Comparison of ENCODE assay signal across 8 cellular contexts in the genomic region with DNA sequence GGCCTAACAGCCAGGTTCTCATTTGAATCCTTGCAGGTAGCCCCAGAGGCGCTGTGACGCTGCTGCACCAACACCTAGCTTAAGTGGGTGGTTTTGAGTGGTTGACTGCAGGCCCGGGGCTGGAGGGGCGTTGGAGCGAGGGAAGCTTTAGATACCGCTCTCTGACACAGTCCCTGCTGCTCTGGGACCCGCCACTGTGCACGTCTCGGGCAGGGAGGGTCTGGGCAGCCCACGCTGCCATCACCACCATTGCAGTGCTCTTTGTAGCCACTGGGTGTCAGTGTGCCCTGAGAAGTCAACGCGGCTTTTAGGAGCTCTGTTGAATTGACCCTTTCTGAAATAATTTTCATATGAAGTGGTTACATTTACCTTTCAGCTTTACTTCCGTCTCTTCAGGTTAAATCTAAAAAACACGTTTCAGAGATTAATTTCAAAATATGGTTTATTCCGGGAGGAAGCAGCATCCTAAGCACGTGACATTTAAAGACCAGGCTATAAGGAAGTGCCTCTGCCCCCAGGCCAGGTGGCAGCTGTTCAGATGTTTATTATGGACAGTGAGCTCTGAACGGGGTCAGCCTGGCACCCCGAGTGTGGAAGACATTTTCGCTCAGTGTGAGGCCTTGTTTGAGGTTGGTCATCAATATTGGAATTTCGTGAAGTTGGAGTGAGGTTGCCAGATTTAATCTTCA. TPM values are rescaled to one million over a fixed set of nuclear protein-coding genes. Genes with fewer than 3 reads are reported as not detected.
DNase-seq lines count a peak whose midpoint lies in the region; ATAC-seq and TF ChIP-seq lines count a peak whose summit lies in the region.

No MANE protein-coding gene starts in this region.

- no peak overlapping the region for H3K27ac Mint-ChIP-seq in activated CD4-positive, alpha-beta memory T cell treated with anti-CD3 and anti-CD28 coated beads, Interleukin-2, amount 10 ng/mL, durations not matched to agents 7 days and 5 days

- H3K4me1 Mint-ChIP-seq in activated CD4-positive, alpha-beta memory T cell treated with anti-CD3 and anti-CD28 coated beads, Interleukin-2, amount 10 ng/mL, durations not matched to agents 7 days and 5 days: peaks cover 26% of the 10 kb centered on the region

- no peaks in the 10 kb centered on the region for H3K27me3 ChIP-seq in effector memory CD4-positive, alpha-beta T cell (replicated peaks; ENCODE audit: control insufficient read depth, insufficient read depth, low read length, poor library complexity, severe bottlenecking)

- peak; percentile 43 for ATAC-seq in GM18909 (IDR thresholded peaks at IDR 0.05; ENCODE audit: poor library complexity, unreplicated experiment)
- ATAC-seq in HG03378 (IDR thresholded peaks at IDR 0.05; ENCODE audit: unreplicated experiment): no peak

- peak; percentile 93 for TF ChIP-seq CTCF in AG04449 (IDR thresholded peaks at IDR 0.05; ENCODE audit: insufficient read depth, low read length, missing control alignments)

- POLR2A ChIA-PET in AG04449 (lab: Yijun Ruan, JAX): no interaction called here
- POLR2A ChIA-PET in activated CD4-positive, alpha-beta memory T cell treated with anti-CD3 and anti-CD28 coated beads, Interleukin-2, amount 10 ng/mL, durations not matched to agents 7 days and 5 days (lab: Charles Lee): interaction anchor here (0.7 to 1.7 kb wide), 6 partner anchors 31 to 633 kb away, joined by 3 to 6 read pairs (median 3); a partner anchor contains a TSS

- H3K36me3 Mint-ChIP-seq in activated CD4-positive, alpha-beta memory T cell treated with anti-CD3 and anti-CD28 coated beads, Interleukin-2, amount 10 ng/mL, durations not matched to agents 7 days and 5 days (ENCODE audit: low read depth): peaks cover 73% of the 10 kb centered on the region

- DNase-seq in AG04449 (ENCODE audit: low read depth, low spot score) (no peak), NCI-H526 treated with DMSO at 0.1 percent for 48 hours (lab: John Stamatoyannopoulos, UW) (peak; percentile 20), mesenteric fat pad (ENCODE audit: low spot score) (peak; percentile 59)
- peak; percentile 62 for DNase-seq in activated CD4-positive, alpha-beta memory T cell treated with anti-CD3 and anti-CD28 coated beads, Interleukin-2, amount 10 ng/mL, durations not matched to agents 7 days and 5 days
- peak; percentile 18 to 34 (median 33) for DNase-seq in effector memory CD4-positive, alpha-beta T cell
- peak; percentile 16 to 24 for DNase-seq in stimulated activated CD8-positive, alpha-beta memory T cell treated with anti-CD3 and anti-CD28 coated beads, Interleukin-4, amount 100 ng/mL, for 4 hours (ENCODE audit: low read depth in 2 of 2, low spot score in 1 of 2)

- CTCF ChIA-PET in AG04449 (lab: Yijun Ruan, JAX): interaction anchor here (0.6 to 13.8 kb wide), 82 partner anchors 8 to 1533 kb away, joined by 3 to 319 read pairs (median 5); a partner anchor contains a TSS
- CTCF ChIA-PET in activated CD4-positive, alpha-beta memory T cell treated with anti-CD3 and anti-CD28 coated beads, Interleukin-2, amount 10 ng/mL, durations not matched to agents 7 days and 5 days (lab: Charles Lee): interaction anchor here (0.6 to 5.7 kb wide), 43 partner anchors 8 to 691 kb away, joined by 3 to 116 read pairs (median 4); a partner anchor contains a TSS

- peaks cover 40% of the 10 kb centered on the region for H3K36me3 ChIP-seq in effector memory CD4-positive, alpha-beta T cell (ENCODE audit: control insufficient read depth, insufficient read depth, low read length)

- no peak overlapping the region for H3K4me3 ChIP-seq in AG04449 (ENCODE audit: low read depth, low read length)
- no peak overlapping the region for H3K4me3 ChIP-seq in effector memory CD4-positive, alpha-beta T cell (ENCODE audit: insufficient read depth, low read depth, low read length, poor library complexity, severe bottlenecking)

- no peak overlapping the region for H3K4me3 Mint-ChIP-seq in activated CD4-positive, alpha-beta memory T cell treated with anti-CD3 and anti-CD28 coated beads, Interleukin-2, amount 10 ng/mL, durations not matched to agents 7 days and 5 days

- peaks cover 5% of the 10 kb centered on the region for H3K4me1 ChIP-seq in effector memory CD4-positive, alpha-beta T cell (ENCODE audit: control insufficient read depth, insufficient read depth, low read length, poor library complexity, severe bottlenecking)

- H3K27me3 Mint-ChIP-seq in activated CD4-positive, alpha-beta memory T cell treated with anti-CD3 and anti-CD28 coated beads, Interleukin-2, amount 10 ng/mL, durations not matched to agents 7 days and 5 days: no peaks in the 10 kb centered on the region

- H3K9me3 Mint-ChIP-seq in activated CD4-positive, alpha-beta memory T cell treated with anti-CD3 and anti-CD28 coated beads, Interleukin-2, amount 10 ng/mL, durations not matched to agents 7 days and 5 days: no peaks in the 10 kb centered on the region

- H3K9me3 ChIP-seq in effector memory CD4-positive, alpha-beta T cell (ENCODE audit: control insufficient read depth, low read length): no peaks in the 10 kb centered on the region

- H3K27ac ChIP-seq in effector memory CD4-positive, alpha-beta T cell (ENCODE audit: insufficient read depth, low read length, poor library complexity, severe bottlenecking): no peak overlapping the region

RNA-seq across cellular contexts. Expression of a gene that starts 30.9 kb away (rescaled TPM):
- 10 to 100 TPM; 41.5 to 42.0 TPM for total RNA-seq in activated CD4-positive, alpha-beta memory T cell treated with anti-CD3 and anti-CD28 coated beads, Interleukin-2, amount 10 ng/mL, durations not matched to agents 7 days and 5 days
- total RNA-seq in mesenteric fat pad: 76.2 TPM

RNA-seq across cellular contexts. Expression of a gene that starts 38.0 kb away (rescaled TPM):
- total RNA-seq in activated CD4-positive, alpha-beta memory T cell treated with anti-CD3 and anti-CD28 coated beads, Interleukin-2, amount 10 ng/mL, durations not matched to agents 7 days and 5 days: 10 to 100 TPM; 41.9 to 42.4 TPM
- 49.4 TPM for total RNA-seq in mesenteric fat pad
